ENCODE assay signal across 17 cellular contexts in genomic region chr5:83022334-83022733, GRCh38. TPM values are rescaled to one million over a fixed set of nuclear protein-coding genes. Genes with fewer than 3 reads are reported as not detected.
DNase-seq lines count a peak whose midpoint lies in the region; ATAC-seq and TF ChIP-seq lines count a peak whose summit lies in the region.
"Had no signal": no experiment of that assay in that cellular context is flagged by ENCODE, and none has a peak within 500 bp of the region (broad histone marks: within the 10 kb centered on the region; RNA-seq: fewer than 3 reads in every experiment).

No MANE protein-coding gene starts in this region.

- H3K27ac ChIP-seq in HEK293 (ENCODE audit: extremely low read depth, low read depth, low read length): no peak overlapping the region
- H3K27ac ChIP-seq in SK-N-SH (ENCODE audit: low read depth in 2 of 2, low read length in 1 of 2): no peak overlapping the region; a peak in 1 of 4 replicates
- no peak overlapping the region for H3K27ac ChIP-seq in mesendoderm (ENCODE audit: low read depth, low read length)
- H3K27ac ChIP-seq in neural progenitor cell: no peak overlapping the region
- H3K27ac ChIP-seq in GM23338 (ENCODE audit: low read depth): no peak overlapping the region
- H3K27ac ChIP-seq: BLaER1 treated with 17β-estradiol and CSF1 and Interleukin-3, amounts not matched to agents 10 nM and 100 nM; GM23248; HL-60 had no signal

- H4K20me1 ChIP-seq in SK-N-SH (ENCODE audit: insufficient read depth) (no peaks in the 10 kb centered on the region), neural progenitor cell (ENCODE audit: low read depth) (no peaks in the 10 kb centered on the region), GM23338 (replicated peaks; ENCODE audit: insufficient read depth) (no peaks in the 10 kb centered on the region)
- H4K20me1 ChIP-seq: BLaER1 treated with 17β-estradiol and CSF1 and Interleukin-3, amounts not matched to agents 10 nM and 100 nM had no signal

- H2AFZ ChIP-seq in SK-N-SH (ENCODE audit: low read depth) (no peak overlapping the region), neural progenitor cell (replicated peaks) (peak overlapping the region; percentile 37), GM23338 (no peak overlapping the region)
- H2AFZ ChIP-seq: GM23248 had no signal

- no peak for TF ChIP-seq CTCF in HEK293 (tag by site-specific recombination; IDR thresholded peaks at IDR 0.05)
- TF ChIP-seq CTCF in SK-N-SH (IDR thresholded peaks at IDR 0.05): no peak
- TF ChIP-seq CTCF in neural progenitor cell (IDR thresholded peaks at IDR 0.05): no peak
- no peak for TF ChIP-seq CTCF in GM23338 (conservative IDR thresholded peaks at IDR 0.05; ENCODE audit: low read depth in 2 of 2)

- H3K9me2 ChIP-seq in SK-N-SH: no peaks in the 10 kb centered on the region
- H3K9me2 ChIP-seq in GM23338 (ENCODE audit: insufficient read depth): no peaks in the 10 kb centered on the region

- H3K4ac ChIP-seq in mesendoderm (ENCODE audit: low read depth, low read length): no peak overlapping the region

- DNase-seq in SK-N-SH (peak; percentile 46), mesendoderm (peak; percentile 80), neural progenitor cell (ENCODE audit: low spot score) (no peak), GM23338 (ENCODE audit: low spot score) (no peak)
- DNase-seq in activated CD4-positive, alpha-beta T cell treated with anti-CD3 and anti-CD28 coated beads for 4 hours: no peak
- DNase-seq: Calu3; CD8-positive, alpha-beta T cell; DMS79 treated with DMSO at 0.1 percent for 48 hours; GF-D8; GM23248; H7 had no signal

- H3K4me3 ChIP-seq in HEK293 (ENCODE audit: low read depth, low read length) (no peak overlapping the region), SK-N-SH (ENCODE audit: low read depth in 2 of 2, low read length in 1 of 2) (no peak overlapping the region), mesendoderm (ENCODE audit: low read length) (no peak overlapping the region), neural progenitor cell (no peak overlapping the region), GM23338 (no peak overlapping the region)
- H3K4me3 ChIP-seq: BLaER1 treated with 17β-estradiol and CSF1 and Interleukin-3, amounts not matched to agents 10 nM and 100 nM; GM23248 had no signal

- POLR2A ChIA-PET in HEK293 (lab: Yijun Ruan, JAX) (no interaction called here), SK-N-SH (lab: Yijun Ruan, JAX) (no interaction called here)

- no peak overlapping the region for H2AK5ac ChIP-seq in mesendoderm (ENCODE audit: low read length)

- peaks cover 25% of the 10 kb centered on the region for H3K4me1 ChIP-seq in HEK293 (ENCODE audit: control insufficient read depth, insufficient read depth, low read length)
- peaks cover 0 to 3% of the 10 kb centered on the region in 2 experiments; a peak in 1 of 4 replicates for H3K4me1 ChIP-seq in SK-N-SH (ENCODE audit: control insufficient read depth in 1 of 2, insufficient read depth in 2 of 2, low read depth in 1 of 2, low read length in 1 of 2)
- peaks cover 8% of the 10 kb centered on the region for H3K4me1 ChIP-seq in mesendoderm (ENCODE audit: control insufficient read depth, low read depth, low read length)
- H3K4me1 ChIP-seq in neural progenitor cell: peaks cover 25% of the 10 kb centered on the region
- peaks cover 23% of the 10 kb centered on the region for H3K4me1 ChIP-seq in GM23338 (ENCODE audit: insufficient read depth)

- H3K79me1 ChIP-seq in mesendoderm (ENCODE audit: low read length): no peaks in the 10 kb centered on the region

- H4K8ac ChIP-seq in mesendoderm (ENCODE audit: low read depth, low read length): no peak overlapping the region

- no peak overlapping the region for H3K23ac ChIP-seq in mesendoderm (ENCODE audit: low read length)

- no peak overlapping the region for H3K4me2 ChIP-seq in SK-N-SH
- H3K4me2 ChIP-seq in mesendoderm (ENCODE audit: low read length): no peak overlapping the region
- no peak overlapping the region for H3K4me2 ChIP-seq in neural progenitor cell
- H3K4me2 ChIP-seq in GM23338: no peak overlapping the region
- H3K4me2 ChIP-seq: BLaER1 treated with 17β-estradiol and CSF1 and Interleukin-3, amounts not matched to agents 10 nM and 100 nM had no signal

- peaks cover 3% of the 10 kb centered on the region for H3K36me3 Mint-ChIP-seq in neural progenitor cell
- no peaks in the 10 kb centered on the region; the same call in 2 of the 3 replicates for H3K36me3 Mint-ChIP-seq in GM23338 (ENCODE audit: low read depth)
- H3K36me3 Mint-ChIP-seq: CD8-positive, alpha-beta T cell had no signal

- H2BK15ac ChIP-seq in mesendoderm (replicated peaks; ENCODE audit: low read depth): no peak overlapping the region

- TF ChIP-seq EP300 in SK-N-SH (IDR thresholded peaks at IDR 0.05; ENCODE audit: borderline replicate concordance in 1 of 2, low read depth in 1 of 2, low read length in 1 of 2): peak in 1 of 2 experiments; percentile 37; a peak in 1 of 4 replicates

- H3K9ac ChIP-seq in SK-N-SH (no peak overlapping the region), mesendoderm (ENCODE audit: low read length) (no peak overlapping the region), neural progenitor cell (no peak overlapping the region)
- H3K9ac ChIP-seq: BLaER1 treated with 17β-estradiol and CSF1 and Interleukin-3, amounts not matched to agents 10 nM and 100 nM; GM23248 had no signal

- H3K79me2 ChIP-seq in SK-N-SH (ENCODE audit: insufficient read depth) (no peaks in the 10 kb centered on the region), mesendoderm (ENCODE audit: control insufficient read depth, insufficient read depth, low read length) (no peaks in the 10 kb centered on the region), neural progenitor cell (ENCODE audit: low read depth) (no peaks in the 10 kb centered on the region), GM23338 (replicated peaks; ENCODE audit: insufficient read depth) (no peaks in the 10 kb centered on the region)

- TF ChIP-seq RAD21 in SK-N-SH (IDR thresholded peaks at IDR 0.05; ENCODE audit: low read length): no peak

- H2BK120ac ChIP-seq in mesendoderm (ENCODE audit: low read depth, low read length): no peak overlapping the region

- H3F3A ChIP-seq in SK-N-SH (replicated peaks; ENCODE audit: insufficient read depth) (no peaks in the 10 kb centered on the region), neural progenitor cell (ENCODE audit: low read depth) (peaks cover 11% of the 10 kb centered on the region), GM23338 (replicated peaks; ENCODE audit: low read depth) (no peaks in the 10 kb centered on the region)

- H3K27me3 Mint-ChIP-seq in neural progenitor cell (ENCODE audit: insufficient read depth, low read depth) (peaks cover 7% of the 10 kb centered on the region), GM23338 (ENCODE audit: insufficient read depth, low read depth, poor library complexity) (peaks cover 2% of the 10 kb centered on the region)
- H3K27me3 Mint-ChIP-seq: B cell had no signal

- no peak overlapping the region for H3K4me3 Mint-ChIP-seq in neural progenitor cell
- no peak overlapping the region for H3K4me3 Mint-ChIP-seq in GM23338
- H3K4me3 Mint-ChIP-seq: B cell; CD8-positive, alpha-beta T cell had no signal

- no peaks in the 10 kb centered on the region for H3K9me3 ChIP-seq in HEK293 (ENCODE audit: control insufficient read depth, insufficient read depth, low read depth, low read length)
- no peaks in the 10 kb centered on the region for H3K9me3 ChIP-seq in SK-N-SH
- no peaks in the 10 kb centered on the region for H3K9me3 ChIP-seq in neural progenitor cell (ENCODE audit: low read depth)

- H4K5ac ChIP-seq in mesendoderm (ENCODE audit: low read length): no peak overlapping the region

- no peaks in the 10 kb centered on the region for H3K27me3 ChIP-seq in SK-N-SH (ENCODE audit: insufficient read depth)
- H3K27me3 ChIP-seq in mesendoderm (ENCODE audit: insufficient read depth, low read length, poor library complexity): no peaks in the 10 kb centered on the region
- H3K27me3 ChIP-seq in neural progenitor cell: no peaks in the 10 kb centered on the region
- no peaks in the 10 kb centered on the region for H3K27me3 ChIP-seq in GM23338 (ENCODE audit: insufficient read depth)
- H3K27me3 ChIP-seq: BLaER1 treated with 17β-estradiol and CSF1 and Interleukin-3, amounts not matched to agents 10 nM and 100 nM had no signal

- no peak overlapping the region for H3K56ac ChIP-seq in mesendoderm (ENCODE audit: low read length)

- no peak overlapping the region for H3K27ac Mint-ChIP-seq in neural progenitor cell
- H3K27ac Mint-ChIP-seq in GM23338: no peak overlapping the region
- H3K27ac Mint-ChIP-seq: B cell; CD8-positive, alpha-beta T cell had no signal

- no peak overlapping the region for H2BK5ac ChIP-seq in mesendoderm (ENCODE audit: low read length)

- H3K9me3 Mint-ChIP-seq in neural progenitor cell (peaks cover 6% of the 10 kb centered on the region), GM23338 (no peaks in the 10 kb centered on the region)
- H3K9me3 Mint-ChIP-seq: CD8-positive, alpha-beta T cell had no signal

- CTCF ChIA-PET in HEK293 (lab: Yijun Ruan, JAX): no interaction called here
- CTCF ChIA-PET in SK-N-SH (lab: Yijun Ruan, JAX): no interaction called here

- H3K36me3 ChIP-seq in HEK293 (ENCODE audit: control insufficient read depth in 2 of 2, insufficient read depth in 1 of 2, low read length in 2 of 2): no peaks in the 10 kb centered on the region
- H3K36me3 ChIP-seq in SK-N-SH (replicated peaks in 1 of 2; ENCODE audit: control insufficient read depth in 1 of 2, insufficient read depth in 2 of 2, low read length in 1 of 2): peaks cover 0 to 3% of the 10 kb centered on the region in 2 experiments
- no peaks in the 10 kb centered on the region for H3K36me3 ChIP-seq in mesendoderm (ENCODE audit: control insufficient read depth, insufficient read depth, low read length)
- no peaks in the 10 kb centered on the region for H3K36me3 ChIP-seq in neural progenitor cell
- H3K36me3 ChIP-seq in GM23338 (ENCODE audit: insufficient read depth): no peaks in the 10 kb centered on the region
- H3K36me3 ChIP-seq: BLaER1 treated with 17β-estradiol and CSF1 and Interleukin-3, amounts not matched to agents 10 nM and 100 nM had no signal

- no peak for ATAC-seq in HG02678 (IDR thresholded peaks at IDR 0.05; ENCODE audit: unreplicated experiment)
- no peak for ATAC-seq in GM23338
- ATAC-seq: CD8-positive, alpha-beta T cell; HCT116 had no signal

- H3K18ac ChIP-seq in mesendoderm (ENCODE audit: low read length): peak overlapping the region; percentile 14

- H3K4me1 Mint-ChIP-seq in neural progenitor cell (peaks cover 42% of the 10 kb centered on the region), GM23338 (peaks cover 40% of the 10 kb centered on the region)

- WGBS in SK-N-SH (ENCODE audit: low lambda C conversion rate): 70% methylated on average over 4 of the region's 4 CpGs
- WGBS in mesendoderm (ENCODE audit: extremely low coverage, insufficient coverage, low lambda C conversion rate): no CpG with 5 or more reads among the region's 4 CpGs

RNA-seq across cellular contexts. Expression of gene TMEM167A, which starts 54.9 kb away (rescaled TPM):
- polyA plus RNA-seq in SK-N-SH (2012; rRNA removed): 23.7 and 38.2 TPM in 2 replicates
- polyA plus RNA-seq in SK-N-SH (2012; cell fraction: cytosol; rRNA removed): 48.6 and 78.5 TPM in 2 replicates
- 8.2 and 22.3 TPM in 2 replicates for polyA plus RNA-seq in SK-N-SH (2012; cell fraction: nucleus; rRNA removed)
- polyA plus RNA-seq in mesendoderm (2013, experiment 1 of 2): 100 TPM
- polyA plus RNA-seq in mesendoderm (2013, experiment 2 of 2): 99.2 TPM
- 115 and 185 TPM in 2 replicates for total RNA-seq in neural progenitor cell (ENCODE audit: low replicate concordance)
- 158 and 179 TPM in 2 replicates for total RNA-seq in GM23338 (2014; rRNA removed; shearing (Covaris generic))
- polyA plus RNA-seq in GM23338 (2016; fragmentation: Nextera tagmentation; extraction: Ambion mirVana): 244 and 267 TPM in 2 replicates

RNA-seq across cellular contexts. Expression of gene XRCC4, which starts 55.0 kb away (rescaled TPM):
- polyA plus RNA-seq in SK-N-SH (2012; rRNA removed): 1.8 and 2.4 TPM in 2 replicates
- 3.7 and 6.8 TPM in 2 replicates for polyA plus RNA-seq in SK-N-SH (2012; cell fraction: cytosol; rRNA removed)
- 0.65 and 1.3 TPM in 2 replicates for polyA plus RNA-seq in SK-N-SH (2012; cell fraction: nucleus; rRNA removed)
- polyA plus RNA-seq in mesendoderm (2013, experiment 1 of 2): 12.4 TPM
- polyA plus RNA-seq in mesendoderm (2013, experiment 2 of 2): 11.7 TPM
- total RNA-seq in neural progenitor cell (ENCODE audit: low replicate concordance): 25.3 and 45.6 TPM in 2 replicates
- 11.5 and 12.4 TPM in 2 replicates for total RNA-seq in GM23338 (2014; rRNA removed; shearing (Covaris generic))
- polyA plus RNA-seq in GM23338 (2016; fragmentation: Nextera tagmentation; extraction: Ambion mirVana): 15.8 and 22.4 TPM in 2 replicates

Comparison
In these comparisons a context has a peak if more than half of its experiments do, and no peak if none do; other contexts are left out.
1. DNase-seq: peak in SK-N-SH (single experiment) and mesendoderm (single experiment); none in neural progenitor cell (single experiment), activated CD4-positive, alpha-beta T cell treated with anti-CD3 and anti-CD28 coated beads for 4 hours (0 of 2) and GM23338 (single experiment).